In the genomic region with DNA sequence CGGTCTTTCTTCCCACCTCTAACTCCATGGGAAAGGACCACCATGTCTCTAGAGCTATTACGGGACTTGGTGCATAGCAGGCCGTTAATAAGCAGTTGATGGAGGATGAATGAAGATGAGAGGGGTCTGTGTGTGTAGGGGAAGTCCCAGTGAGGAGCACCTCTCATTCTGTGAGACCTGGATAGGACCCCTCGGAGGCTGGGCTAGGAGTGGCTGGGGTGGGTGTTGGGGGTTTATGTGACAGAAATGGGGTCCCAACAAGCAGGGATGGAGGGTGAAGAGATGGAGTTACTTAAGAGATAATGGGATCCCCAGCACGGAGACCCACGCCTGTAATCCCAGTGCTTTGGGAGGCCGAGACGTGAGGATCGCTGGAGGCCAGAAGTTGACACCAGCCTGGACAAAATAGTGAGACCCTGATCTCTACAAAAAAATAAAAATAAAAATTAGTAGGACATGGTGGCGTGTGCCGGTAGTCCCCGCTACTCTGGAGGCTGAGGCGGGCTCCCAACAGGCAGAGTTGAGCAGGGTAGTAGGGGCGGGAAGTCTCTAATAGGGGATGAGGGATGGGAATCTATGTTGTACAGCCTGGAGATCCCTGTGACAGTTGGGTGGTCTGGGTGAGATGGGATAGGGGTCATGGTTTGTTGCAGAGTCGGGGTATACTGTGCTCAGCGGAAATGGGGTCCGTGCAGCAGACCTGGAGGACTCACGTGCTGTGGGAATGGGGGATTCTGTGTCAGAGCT, we compare ENCODE assay signal across 1 cellular context.
TF ChIP-seq lines count a peak whose summit lies in the region.

No MANE protein-coding gene starts in this region.

TF ChIP-seq in IMR-90, 13 proteins besides CTCF, POLR2A, EP300 and RAD21 (continued from another document):
- TF ChIP-seq, protein P1, sequence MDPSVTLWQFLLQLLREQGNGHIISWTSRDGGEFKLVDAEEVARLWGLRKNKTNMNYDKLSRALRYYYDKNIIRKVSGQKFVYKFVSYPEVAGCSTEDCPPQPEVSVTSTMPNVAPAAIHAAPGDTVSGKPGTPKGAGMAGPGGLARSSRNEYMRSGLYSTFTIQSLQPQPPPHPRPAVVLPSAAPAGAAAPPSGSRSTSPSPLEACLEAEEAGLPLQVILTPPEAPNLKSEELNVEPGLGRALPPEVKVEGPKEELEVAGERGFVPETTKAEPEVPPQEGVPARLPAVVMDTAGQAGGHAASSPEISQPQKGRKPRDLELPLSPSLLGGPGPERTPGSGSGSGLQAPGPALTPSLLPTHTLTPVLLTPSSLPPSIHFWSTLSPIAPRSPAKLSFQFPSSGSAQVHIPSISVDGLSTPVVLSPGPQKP (IDR thresholded peaks at IDR 0.05; ENCODE audit: borderline replicate concordance, low read depth, low read length), result no peak
- TF ChIP-seq, protein P2, sequence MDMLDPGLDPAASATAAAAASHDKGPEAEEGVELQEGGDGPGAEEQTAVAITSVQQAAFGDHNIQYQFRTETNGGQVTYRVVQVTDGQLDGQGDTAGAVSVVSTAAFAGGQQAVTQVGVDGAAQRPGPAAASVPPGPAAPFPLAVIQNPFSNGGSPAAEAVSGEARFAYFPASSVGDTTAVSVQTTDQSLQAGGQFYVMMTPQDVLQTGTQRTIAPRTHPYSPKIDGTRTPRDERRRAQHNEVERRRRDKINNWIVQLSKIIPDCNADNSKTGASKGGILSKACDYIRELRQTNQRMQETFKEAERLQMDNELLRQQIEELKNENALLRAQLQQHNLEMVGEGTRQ (IDR thresholded peaks at IDR 0.05; ENCODE audit: low read depth, low read length), result no peak
- no peak for TF ChIP-seq RFX5 (IDR thresholded peaks at IDR 0.05; ENCODE audit: low read depth, low read length)
- TF ChIP-seq SMC3 (IDR thresholded peaks at IDR 0.05; ENCODE audit: low read depth, low read length), result no peak
TF ChIP-seq in IMR-90: peak in this region for 0.
